In genomic region chr7:73738220-73738611, GRCh38 we compare ENCODE assay signal across 8 cellular contexts. TPM values are rescaled to one million over a fixed set of nuclear protein-coding genes. Genes with fewer than 3 reads are reported as not detected.
A peak's percentile ranks its signal among the peaks of the same experiment; 100 is the strongest.
DNase-seq lines count a peak whose midpoint lies in the region; ATAC-seq and TF ChIP-seq lines count a peak whose summit lies in the region.

No MANE protein-coding gene starts in this region.

- ATAC-seq in GM18511 (IDR thresholded peaks at IDR 0.05; ENCODE audit: unreplicated experiment): peak; percentile 24
- no peak for ATAC-seq in GM18520 (IDR thresholded peaks at IDR 0.05; ENCODE audit: unreplicated experiment)

- no peaks in the 10 kb centered on the region for H3K27me3 ChIP-seq in A673 (replicated peaks; ENCODE audit: insufficient read depth, low read depth, low read length, poor library complexity)

- H3K4me1 Mint-ChIP-seq in MCF 10A (ENCODE audit: insufficient read depth, unreplicated experiment): peaks cover 14% of the 10 kb centered on the region

- H3K36me3 ChIP-seq in A673 (ENCODE audit: insufficient read depth, low read length, poor library complexity, severe bottlenecking): peaks cover 13% of the 10 kb centered on the region

- no TSS peak for BruUV-seq in A673 (replicated peaks; lab: Mats Ljungman, UMichigan)
- TSS peak; percentile 36 for BruUV-seq in MCF 10A (replicated peaks; lab: Mats Ljungman, UMichigan)

- CTCF ChIA-PET in A673 (lab: Charles Lee): interaction anchor here (0.5 to 1.7 kb wide), 4 partner anchors 13 to 663 kb away, joined by 3 to 14 read pairs (median 4); no protein-coding TSS in a partner anchor
- CTCF ChIA-PET in MCF 10A (lab: Yijun Ruan, JAX): interaction anchor here (0.9 to 5.0 kb wide), 6 partner anchors 12 to 287 kb away, joined by 4 to 35 read pairs (median 5); no protein-coding TSS in a partner anchor

- peak overlapping the region; percentile 76 for H3K27ac Mint-ChIP-seq in MCF 10A (ENCODE audit: low read depth, unreplicated experiment)

- H3K27ac ChIP-seq in A673 (ENCODE audit: low read depth, low read length, poor library complexity, severe bottlenecking): peak overlapping the region; percentile 72
- peak overlapping the region; percentile 27 to 92 (median 81) for H3K27ac ChIP-seq in skin epidermis

- DNase-seq in A673 (ENCODE audit: low spot score) (peak; percentile 72), KG1 (lab: John Stamatoyannopoulos, UW) (peak; percentile 33), T-helper 9 cell (peak; percentile 75), MCF 10A (ENCODE audit: unreplicated experiment) (peak; percentile 59)

- H3K9me3 ChIP-seq in A673 (ENCODE audit: low read depth, low read length, poor library complexity, severe bottlenecking) (no peaks in the 10 kb centered on the region), iPS-18c (ENCODE audit: control insufficient read depth, insufficient read depth, low read length) (no peaks in the 10 kb centered on the region)

- POLR2A ChIA-PET in A673 (lab: Charles Lee; ENCODE audit: low non-redundant PET) (interaction anchor here (0.6 kb wide), 2 partner anchors 121 to 566 kb away, joined by 5 to 7 read pairs; no protein-coding TSS in a partner anchor), MCF 10A (lab: Yijun Ruan, JAX) (interaction anchor here (0.6 to 3.0 kb wide), 20 partner anchors 18 to 1992 kb away, joined by 3 to 28 read pairs (median 6); partner anchors contain the start of genes BAZ1B, METTL27, STX1A and TBL2)

- peaks cover 7% of the 10 kb centered on the region for H3K4me1 ChIP-seq in A673 (ENCODE audit: insufficient read depth, low read length, poor library complexity, severe bottlenecking)

- peak overlapping the region; percentile 91 for H3K4me3 Mint-ChIP-seq in MCF 10A (ENCODE audit: unreplicated experiment)

- H3K27me3 Mint-ChIP-seq in MCF 10A (ENCODE audit: insufficient read depth, unreplicated experiment): no peaks in the 10 kb centered on the region

- intact Hi-C loops in A673 (cut with micrococcal nuclease; ENCODE audit: unreplicated experiment): loop anchor here (2.0 to 10.0 kb wide), 2 partner anchors 19 to 283 kb away; partner anchors contain the start of gene STX1A
- intact Hi-C loops in MCF 10A (cut with micrococcal nuclease): loop anchor here (1.0 kb wide), 1 partner anchor 113 kb away; no protein-coding TSS in a partner anchor

- peak overlapping the region; percentile 72 for H3K4me3 ChIP-seq in A673 (ENCODE audit: low read depth, low read length, poor library complexity, severe bottlenecking)
- H3K4me3 ChIP-seq in iPS-18c (ENCODE audit: insufficient read depth, low read depth, low read length): peak overlapping the region; percentile 87
- peak overlapping the region; percentile 59 to 94 (median 80) for H3K4me3 ChIP-seq in skin epidermis

- peaks cover 20% of the 10 kb centered on the region for H3K36me3 Mint-ChIP-seq in MCF 10A (ENCODE audit: insufficient read depth, unreplicated experiment)

- no peaks in the 10 kb centered on the region for H3K9me3 Mint-ChIP-seq in MCF 10A (ENCODE audit: unreplicated experiment)

- TF ChIP-seq CTCF in A673 (conservative IDR thresholded peaks at IDR 0.05; ENCODE audit: low read depth, low read length) (no peak), MCF 10A (IDR thresholded peaks at IDR 0.05; ENCODE audit: unreplicated experiment) (no peak)

RNA-seq across cellular contexts. Expression of gene ABHD11, which starts 0.4 kb away (rescaled TPM):
- total RNA-seq in A673 (2021) (20.7 and 22.9 TPM in 2 replicates), MCF 10A (2022) (15.3 and 18.9 TPM in 2 replicates)

RNA-seq across cellular contexts. Expression of gene STX1A, which starts 18.7 kb away (rescaled TPM):
- total RNA-seq in A673 (2021): 37.8 and 47.1 TPM in 2 replicates
- total RNA-seq in MCF 10A (2022): 21.9 and 24.2 TPM in 2 replicates

RNA-seq across cellular contexts. Expression of gene CLDN3, which starts 31.9 kb away (rescaled TPM):
- total RNA-seq in A673 (2021) (not detected in 2 replicates), MCF 10A (2022) (not detected in 2 replicates)

RNA-seq across cellular contexts. Expression of gene BUD23, which starts 54.8 kb away (rescaled TPM):
- 133 and 138 TPM in 2 replicates for total RNA-seq in A673 (2021)
- 71.5 and 81.9 TPM in 2 replicates for total RNA-seq in MCF 10A (2022)

RNA-seq across cellular contexts. Expression of gene DNAJC30, which starts 55.0 kb away (rescaled TPM):
- total RNA-seq in A673 (2021) (11.1 and 11.8 TPM in 2 replicates), MCF 10A (2022) (11.0 and 11.4 TPM in 2 replicates)
